Comparison of ENCODE assay signal across 13 cellular contexts in genomic region chr12:11716794-11717532, GRCh38.
A peak's percentile ranks its signal among the peaks of the same experiment; 100 is the strongest.
DNase-seq lines count a peak whose midpoint lies in the region; ATAC-seq, FAIRE-seq and TF ChIP-seq lines count a peak whose summit lies in the region.
"Had no signal": no experiment of that assay in that cellular context is flagged by ENCODE, and none has a peak within 500 bp of the region (broad histone marks: within the 10 kb centered on the region; RNA-seq: fewer than 3 reads in every experiment).

No MANE protein-coding gene starts in this region.

- TF ChIP-seq RAD21 in GM12878 (IDR thresholded peaks at IDR 0.05; ENCODE audit: insufficient read depth, low read depth, low read length) (no peak), liver (IDR thresholded peaks at IDR 0.05) (no peak)

- WGBS in mammary epithelial cell (ENCODE audit: low coverage, missing lambda C conversion rate), result 82% methylated on average over 8 of the region's 8 CpGs
- 81% methylated on average over 8 of the region's 8 CpGs for WGBS in GM12878 (ENCODE audit: insufficient coverage, insufficient replicate concordance, low lambda C conversion rate, missing lambda C conversion rate)
- 64% methylated on average over 8 of the region's 8 CpGs for WGBS in liver

- no peak for FAIRE-seq in GM12878 (lab: Jason Lieb, UNC)

- dilution Hi-C loops in mammary epithelial cell (cut with HindIII; ENCODE audit: low sequenced_read_pairs), result no loop called here

- CTCF ChIA-PET in MCF 10A (lab: Yijun Ruan, JAX), result interaction anchor here (0.6 to 1.1 kb wide), 3 partner anchors 8 to 16 kb away, joined by 3 to 4 read pairs (median 3); no protein-coding TSS in a partner anchor
- CTCF ChIA-PET in mammary epithelial cell (lab: Charles Lee; ENCODE audit: low non-redundant PET), result no interaction called here
- CTCF ChIA-PET in GM12878 (lab: Yijun Ruan, JAX), result interaction anchor here (0.6 to 2.8 kb wide), 9 partner anchors 9 to 138 kb away, joined by 3 to 15 read pairs (median 4); no protein-coding TSS in a partner anchor

- H3K4me1 ChIP-seq in mammary epithelial cell (ENCODE audit: insufficient read depth, low read length), result peaks cover 36% of the 10 kb centered on the region
- H3K4me1 ChIP-seq in GM12878 (ENCODE audit: control insufficient read depth, insufficient read depth, low read length), result peaks cover 51% of the 10 kb centered on the region
- peaks cover 11 to 32% (median 20%) of the 10 kb centered on the region in 4 donors for H3K4me1 ChIP-seq in liver (ENCODE audit: control insufficient read depth in 4 of 4, insufficient read depth in 4 of 4, low read length in 3 of 4)

- H3K79me2 ChIP-seq in mammary epithelial cell (ENCODE audit: insufficient read depth, low read length), result peaks cover 80% of the 10 kb centered on the region
- H3K79me2 ChIP-seq in GM12878 (ENCODE audit: control insufficient read depth, insufficient read depth, low read length), result peaks cover 97% of the 10 kb centered on the region

- no peaks in the 10 kb centered on the region for H3K36me3 ChIP-seq in mammary epithelial cell (ENCODE audit: insufficient read depth, low read length)
- peaks cover 11 to 34% of the 10 kb centered on the region in 2 experiments for H3K36me3 ChIP-seq in GM12878 (ENCODE audit: control insufficient read depth in 2 of 2, insufficient read depth in 2 of 2, low read length in 1 of 2)
- no peaks in the 10 kb centered on the region for H3K36me3 ChIP-seq in liver (ENCODE audit: control insufficient read depth in 4 of 4, insufficient read depth in 3 of 4, low read depth in 1 of 4, low read length in 3 of 4)
- H3K36me3 ChIP-seq: gastroesophageal sphincter had no signal

- H3K9me3 ChIP-seq in mammary epithelial cell (replicated peaks; ENCODE audit: insufficient read depth, low read length), result no peaks in the 10 kb centered on the region
- H3K9me3 ChIP-seq in GM12878 (replicated peaks; ENCODE audit: control insufficient read depth, insufficient read depth, low read length), result peaks cover 3% of the 10 kb centered on the region; the same call in 2 of the 3 replicates
- no peaks in the 10 kb centered on the region for H3K9me3 ChIP-seq in liver (ENCODE audit: control insufficient read depth in 4 of 4, low read length in 3 of 4)
- H3K9me3 ChIP-seq: gastroesophageal sphincter had no signal

- intact Hi-C loops in MCF 10A (cut with micrococcal nuclease), result no loop called here
- intact Hi-C loops in mammary epithelial cell (cut with micrococcal nuclease), result no loop called here
- intact Hi-C loops in GM12878 (cut with micrococcal nuclease; ENCODE audit: unreplicated experiment), result no loop called here
- intact Hi-C loops in activated CD4-positive, alpha-beta T cell treated with anti-CD3 and anti-CD28 coated beads, Interleukin-2, amount 10 ng/mL, durations not matched to agents 24 days and 14 days (cut with micrococcal nuclease), result no loop called here

- H3K27me3 Mint-ChIP-seq in MCF 10A (ENCODE audit: insufficient read depth, unreplicated experiment), result no peaks in the 10 kb centered on the region
- H3K27me3 Mint-ChIP-seq in activated CD4-positive, alpha-beta T cell treated with anti-CD3 and anti-CD28 coated beads, Interleukin-2, amount 10 ng/mL, durations not matched to agents 24 days and 14 days, result no peaks in the 10 kb centered on the region
- H3K27me3 Mint-ChIP-seq: B cell had no signal

- no peaks in the 10 kb centered on the region for H3K9me3 Mint-ChIP-seq in MCF 10A (ENCODE audit: unreplicated experiment)
- H3K9me3 Mint-ChIP-seq in activated CD4-positive, alpha-beta T cell treated with anti-CD3 and anti-CD28 coated beads, Interleukin-2, amount 10 ng/mL, durations not matched to agents 24 days and 14 days, result no peaks in the 10 kb centered on the region

- TF ChIP-seq POLR2A in GM12878 (IDR thresholded peaks at IDR 0.05; ENCODE audit: low read depth, low read length), result no peak

- H3K27me3 ChIP-seq in mammary epithelial cell (ENCODE audit: insufficient read depth, low read length) (no peaks in the 10 kb centered on the region), GM12878 (replicated peaks in 1 of 2; ENCODE audit: control insufficient read depth in 2 of 2, insufficient read depth in 2 of 2, low read length in 1 of 2) (no peaks in the 10 kb centered on the region), liver (ENCODE audit: control insufficient read depth in 4 of 4, insufficient read depth in 4 of 4, low read length in 3 of 4) (no peaks in the 10 kb centered on the region)
- H3K27me3 ChIP-seq: gastroesophageal sphincter had no signal

- H4K20me1 ChIP-seq in mammary epithelial cell (ENCODE audit: insufficient read depth, low read length) (no peaks in the 10 kb centered on the region), GM12878 (ENCODE audit: control insufficient read depth, insufficient read depth) (peaks cover 4% of the 10 kb centered on the region; the same call in 1 of the 2 replicates)

- POLR2A ChIA-PET in MCF 10A (lab: Yijun Ruan, JAX) (interaction anchor here (0.6 kb wide), 1 partner anchor 12 kb away, joined by 3 read pairs; no protein-coding TSS in a partner anchor), GM12878 (lab: Charles Lee) (interaction anchor here (0.6 to 3.8 kb wide), 16 partner anchors 9 to 154 kb away, joined by 3 to 28 read pairs (median 4); no protein-coding TSS in a partner anchor)

- BruUV-seq in MCF 10A (replicated peaks; lab: Mats Ljungman, UMichigan), result no TSS peak
- no TSS peak for BruUV-seq in mammary epithelial cell (replicated peaks; lab: Mats Ljungman, UMichigan)
- BruUV-seq in GM12878 (replicated peaks; lab: Mats Ljungman, UMichigan), result no TSS peak

- RAD21 ChIA-PET in GM12878 (lab: Charles Lee; ENCODE audit: unreplicated experiment), result interaction anchor here (0.7 to 19.9 kb wide), 18 partner anchors 12 to 316 kb away, joined by 3 to 497 read pairs (median 6); partner anchors contain the start of gene ETV6

- peaks cover 22% of the 10 kb centered on the region for H3K4me1 Mint-ChIP-seq in MCF 10A (ENCODE audit: insufficient read depth, unreplicated experiment)
- peaks cover 60% of the 10 kb centered on the region for H3K4me1 Mint-ChIP-seq in activated CD4-positive, alpha-beta T cell treated with anti-CD3 and anti-CD28 coated beads, Interleukin-2, amount 10 ng/mL, durations not matched to agents 24 days and 14 days

- no peak for TF ChIP-seq EP300 in GM12878 (IDR thresholded peaks at IDR 0.05; ENCODE audit: borderline replicate concordance in 1 of 2, control insufficient read depth in 1 of 2, low read depth in 2 of 2, low read length in 2 of 2)

- H3K36me3 Mint-ChIP-seq in MCF 10A (ENCODE audit: insufficient read depth, unreplicated experiment), result peaks cover 10% of the 10 kb centered on the region
- H3K36me3 Mint-ChIP-seq in activated CD4-positive, alpha-beta T cell treated with anti-CD3 and anti-CD28 coated beads, Interleukin-2, amount 10 ng/mL, durations not matched to agents 24 days and 14 days (ENCODE audit: low read depth), result peaks cover 71% of the 10 kb centered on the region

- H3K27ac Mint-ChIP-seq in MCF 10A (ENCODE audit: low read depth, unreplicated experiment), result no peak overlapping the region
- no peak overlapping the region for H3K27ac Mint-ChIP-seq in activated CD4-positive, alpha-beta T cell treated with anti-CD3 and anti-CD28 coated beads, Interleukin-2, amount 10 ng/mL, durations not matched to agents 24 days and 14 days
- H3K27ac Mint-ChIP-seq: B cell had no signal

- SMC1A ChIA-PET in GM12878 (lab: Charles Lee; ENCODE audit: uncharacterized antibody, unreplicated experiment), result interaction anchor here (0.7 to 21.5 kb wide), 29 partner anchors 8 to 810 kb away, joined by 3 to 433 read pairs (median 5); no protein-coding TSS in a partner anchor

- TF ChIP-seq CTCF in MCF 10A (IDR thresholded peaks at IDR 0.05; ENCODE audit: unreplicated experiment) (no peak), mammary epithelial cell (conservative IDR thresholded peaks at IDR 0.05 in 1 of 2, IDR thresholded peaks at IDR 0.05 in 1 of 2; ENCODE audit: extremely low read depth in 1 of 2, insufficient read depth in 1 of 2, low read depth in 1 of 2, low read length in 2 of 2) (no peak), GM12878 (IDR thresholded peaks at IDR 0.05 in 2 of 3, conservative IDR thresholded peaks at IDR 0.05 in 1 of 3; ENCODE audit: control insufficient read depth in 2 of 3, extremely low read depth in 1 of 3, insufficient read depth in 1 of 3, low read depth in 3 of 3, low read length in 3 of 3) (no peak), liver (IDR thresholded peaks at IDR 0.05; ENCODE audit: low read depth, low read length, missing input control) (no peak)

- no peak; the same call in 1 of the 3 replicates for ATAC-seq in GM12878
- no peak for ATAC-seq in HG02852 (IDR thresholded peaks at IDR 0.05; ENCODE audit: unreplicated experiment)
- ATAC-seq: gastroesophageal sphincter had no signal

- in situ Hi-C loops in mammary epithelial cell (cut with MboI; ENCODE audit: low sequenced_read_pairs in 2 of 2) (no loop called here), GM12878 (cut with MboI) (no loop called here), G401 (cut with HindIII; ENCODE audit: low sequenced_read_pairs) (no loop called here)

- no peak overlapping the region for H3K4me3 ChIP-seq in mammary epithelial cell (replicated peaks in 1 of 3; ENCODE audit: insufficient read depth in 1 of 3, low read depth in 2 of 3, low read length in 3 of 3)
- H3K4me3 ChIP-seq in GM12878, result no peak overlapping the region
- no peak overlapping the region for H3K4me3 ChIP-seq in liver (ENCODE audit: low read depth in 1 of 3, low read length in 3 of 3)
- H3K4me3 ChIP-seq: gastroesophageal sphincter, skin epidermis had no signal

- H2AFZ ChIP-seq in mammary epithelial cell (ENCODE audit: low read depth, low read length) (no peak overlapping the region), GM12878 (ENCODE audit: control insufficient read depth, low read depth, low read length) (no peak overlapping the region)

- no peak overlapping the region for H3K4me3 Mint-ChIP-seq in MCF 10A (ENCODE audit: unreplicated experiment)
- H3K4me3 Mint-ChIP-seq in activated CD4-positive, alpha-beta T cell treated with anti-CD3 and anti-CD28 coated beads, Interleukin-2, amount 10 ng/mL, durations not matched to agents 24 days and 14 days, result no peak overlapping the region
- H3K4me3 Mint-ChIP-seq: B cell had no signal

- H3K27ac ChIP-seq in mammary epithelial cell (ENCODE audit: insufficient read depth, low read depth, low read length), result no peak overlapping the region
- H3K27ac ChIP-seq in GM12878 (ENCODE audit: control insufficient read depth, insufficient read depth), result peak overlapping the region; percentile 83
- H3K27ac ChIP-seq in liver (ENCODE audit: low read depth in 1 of 2, low read length in 2 of 2), result peak overlapping the region; percentile 25 to 58
- H3K27ac ChIP-seq: VCaP had no signal

- H3K4me2 ChIP-seq in mammary epithelial cell (ENCODE audit: insufficient read depth, low read depth, low read length) (no peak overlapping the region), GM12878 (ENCODE audit: control insufficient read depth, insufficient read depth) (no peak overlapping the region; the same call in 1 of the 2 replicates)

- H3K9ac ChIP-seq in mammary epithelial cell (ENCODE audit: insufficient read depth, low read length), result no peak overlapping the region
- H3K9ac ChIP-seq in GM12878 (ENCODE audit: control insufficient read depth, insufficient read depth, low read length), result peak overlapping the region; percentile 15; the same call in 1 of the 2 replicates
- H3K9ac ChIP-seq in liver (ENCODE audit: low read depth in 1 of 2, low read length in 2 of 2), result no peak overlapping the region

- DNase-seq in MCF 10A (ENCODE audit: unreplicated experiment) (peak; percentile 43), mammary epithelial cell (no peak), GM12878 (ENCODE audit: low read depth, low spot score) (no peak), G401 (ENCODE audit: low spot score) (no peak), DMS53 treated with DMSO at 0.1 percent for 48 hours (lab: John Stamatoyannopoulos, UW; ENCODE audit: unreplicated experiment) (no peak)
- DNase-seq in activated CD4-positive, alpha-beta T cell treated with anti-CD3 and anti-CD28 coated beads, Interleukin-2, amount 10 ng/mL, durations not matched to agents 24 days and 14 days, result no peak
- DNase-seq: NCI-H1694 had no signal
